In genomic region chr10:101000602-101000991, GRCh38 we compare ENCODE assay signal across 6 cellular contexts. TPM values are rescaled to one million over a fixed set of nuclear protein-coding genes. Genes with fewer than 3 reads are reported as not detected.
DNase-seq lines count a peak whose midpoint lies in the region; ATAC-seq, FAIRE-seq and TF ChIP-seq lines count a peak whose summit lies in the region.

No MANE protein-coding gene starts in this region.

- no peak for ATAC-seq in GM12878
- no peak for ATAC-seq in naive thymus-derived CD4-positive, alpha-beta T cell

- in situ Hi-C loops in GM12878 (cut with MboI) = no loop called here

- no peak for TF ChIP-seq RAD21 in GM12878 (IDR thresholded peaks at IDR 0.05; ENCODE audit: insufficient read depth, low read depth, low read length)

- H4K20me1 ChIP-seq in GM12878 (ENCODE audit: control insufficient read depth, insufficient read depth) = no peaks in the 10 kb centered on the region

- intact Hi-C loops in GM12878 (cut with micrococcal nuclease; ENCODE audit: unreplicated experiment) = no loop called here
- intact Hi-C loops in naive thymus-derived CD4-positive, alpha-beta T cell (cut with micrococcal nuclease) = no loop called here

- peak overlapping the region; percentile 64; the same call in 1 of the 2 replicates for H3K4me2 ChIP-seq in GM12878 (ENCODE audit: control insufficient read depth, insufficient read depth)

- peak overlapping the region; percentile 42 for H3K4me3 ChIP-seq in GM12878
- no peak overlapping the region for H3K4me3 ChIP-seq in naive thymus-derived CD4-positive, alpha-beta T cell (ENCODE audit: low read length)

- peak overlapping the region; percentile 42 to 93 (median 70) for H3K27ac Mint-ChIP-seq in naive thymus-derived CD4-positive, alpha-beta T cell

- peaks cover 0 to 6% (median 0%) of the 10 kb centered on the region in 5 donors for H3K36me3 Mint-ChIP-seq in naive thymus-derived CD4-positive, alpha-beta T cell

- H3K4me3 Mint-ChIP-seq in naive thymus-derived CD4-positive, alpha-beta T cell = peak overlapping the region; percentile 58 to 98 (median 79)

- peaks cover 10% of the 10 kb centered on the region for H3K79me2 ChIP-seq in GM12878 (ENCODE audit: control insufficient read depth, insufficient read depth, low read length)

- H3K9ac ChIP-seq in GM12878 (ENCODE audit: control insufficient read depth, insufficient read depth, low read length) = peak overlapping the region; percentile 73

- no TSS peak for BruUV-seq in GM12878 (replicated peaks; lab: Mats Ljungman, UMichigan)

- no peak overlapping the region for H3K27ac ChIP-seq in GM12878 (ENCODE audit: control insufficient read depth, insufficient read depth)
- H3K27ac ChIP-seq in naive thymus-derived CD4-positive, alpha-beta T cell (ENCODE audit: low read depth, low read length) = peak overlapping the region; percentile 48

- CTCF ChIA-PET in GM12878 (lab: Yijun Ruan, JAX) = interaction anchor here (1.4 to 5.7 kb wide), 4 partner anchors 11 to 42 kb away, joined by 4 to 91 read pairs (median 10); partner anchors contain the start of genes PDZD7 and SFXN3
- CTCF ChIA-PET in naive thymus-derived CD4-positive, alpha-beta T cell (lab: Charles Lee) = interaction anchor here (7.9 kb wide), 1 partner anchor 15 kb away, joined by 56 read pairs; no protein-coding TSS in a partner anchor

- peaks cover 0 to 2% of the 10 kb centered on the region in 2 experiments; a peak in 3 of 4 replicates for H3K36me3 ChIP-seq in GM12878 (ENCODE audit: control insufficient read depth in 2 of 2, insufficient read depth in 2 of 2, low read length in 1 of 2)
- H3K36me3 ChIP-seq in naive thymus-derived CD4-positive, alpha-beta T cell (ENCODE audit: control insufficient read depth in 2 of 3, insufficient read depth in 3 of 3, low read length in 3 of 3) = peaks cover 0 to 22% (median 0%) of the 10 kb centered on the region in 3 experiments

- no peak for TF ChIP-seq CTCF in GM12878 (IDR thresholded peaks at IDR 0.05 in 2 of 3, conservative IDR thresholded peaks at IDR 0.05 in 1 of 3; ENCODE audit: control insufficient read depth in 2 of 3, extremely low read depth in 1 of 3, insufficient read depth in 1 of 3, low read depth in 3 of 3, low read length in 3 of 3)

- no peak for TF ChIP-seq EP300 in GM12878 (IDR thresholded peaks at IDR 0.05; ENCODE audit: borderline replicate concordance in 1 of 2, control insufficient read depth in 1 of 2, low read depth in 2 of 2, low read length in 2 of 2)

- H3K9me3 Mint-ChIP-seq in naive thymus-derived CD4-positive, alpha-beta T cell = no peaks in the 10 kb centered on the region

- H3K4me1 Mint-ChIP-seq in naive thymus-derived CD4-positive, alpha-beta T cell = peaks cover 15 to 34% (median 23%) of the 10 kb centered on the region in 7 donors

- no peaks in the 10 kb centered on the region for H3K27me3 Mint-ChIP-seq in naive thymus-derived CD4-positive, alpha-beta T cell

- H3K9me3 ChIP-seq in GM12878 (replicated peaks; ENCODE audit: control insufficient read depth, insufficient read depth, low read length) = no peaks in the 10 kb centered on the region
- no peaks in the 10 kb centered on the region for H3K9me3 ChIP-seq in naive thymus-derived CD4-positive, alpha-beta T cell (ENCODE audit: control insufficient read depth in 2 of 3, low read length in 3 of 3)

- POLR2A ChIA-PET in GM12878 (lab: Charles Lee) = no interaction called here
- POLR2A ChIA-PET in naive thymus-derived CD4-positive, alpha-beta T cell (lab: Charles Lee) = interaction anchor here (4.8 kb wide), 1 partner anchor 31 kb away, joined by 34 read pairs; the partner anchor contains the start of genes PDZD7 and SFXN3

- peak; percentile 18 for DNase-seq in EH (ENCODE audit: low read depth)
- no peak for DNase-seq in GM12878 (ENCODE audit: low read depth, low spot score)
- no peak for DNase-seq in naive thymus-derived CD4-positive, alpha-beta T cell
- no peak for DNase-seq in DMS 273 (lab: John Stamatoyannopoulos, UW; ENCODE audit: unreplicated experiment)
- no peak for DNase-seq in kidney glomerular epithelial cell (lab: John Stamatoyannopoulos, UW)
- DNase-seq in OCI-M2 (lab: John Stamatoyannopoulos, UW; ENCODE audit: unreplicated experiment) = no peak

- RAD21 ChIA-PET in GM12878 (lab: Charles Lee; ENCODE audit: unreplicated experiment) = interaction anchor here (4.6 kb wide), 1 partner anchor 14 kb away, joined by 26 read pairs; no protein-coding TSS in a partner anchor

- H3K4me1 ChIP-seq in GM12878 (ENCODE audit: control insufficient read depth, insufficient read depth, low read length) = peaks cover 17% of the 10 kb centered on the region
- peaks cover 20 to 22% of the 10 kb centered on the region in 2 donors for H3K4me1 ChIP-seq in naive thymus-derived CD4-positive, alpha-beta T cell (ENCODE audit: control insufficient read depth in 2 of 2, insufficient read depth in 2 of 2, low read length in 2 of 2)

- SMC1A ChIA-PET in GM12878 (lab: Charles Lee; ENCODE audit: uncharacterized antibody, unreplicated experiment) = no interaction called here

- 91% methylated on average over 6 of the region's 7 CpGs for WGBS in GM12878 (ENCODE audit: insufficient coverage, insufficient replicate concordance, low lambda C conversion rate, missing lambda C conversion rate)

- no peak for FAIRE-seq in GM12878 (lab: Jason Lieb, UNC)

- TF ChIP-seq POLR2A in GM12878 (IDR thresholded peaks at IDR 0.05; ENCODE audit: low read depth, low read length) = no peak

- no peaks in the 10 kb centered on the region for H3K27me3 ChIP-seq in GM12878 (replicated peaks in 1 of 2; ENCODE audit: control insufficient read depth in 2 of 2, insufficient read depth in 2 of 2, low read length in 1 of 2)
- no peaks in the 10 kb centered on the region for H3K27me3 ChIP-seq in naive thymus-derived CD4-positive, alpha-beta T cell (ENCODE audit: control insufficient read depth in 2 of 2, insufficient read depth in 2 of 2, low read length in 2 of 2)

- H2AFZ ChIP-seq in GM12878 (ENCODE audit: control insufficient read depth, low read depth, low read length) = no peak overlapping the region

RNA-seq across cellular contexts. Expression of gene LZTS2, which starts 1.0 kb away (rescaled TPM):
- 33.5 and 42.4 TPM in 2 replicates for total RNA-seq in GM12878 (2013; cell fraction: nucleolus; rRNA removed)
- 6.2 and 6.7 TPM in 2 replicates for total RNA-seq in GM12878 (2014; rRNA removed)
- 3.8 and 3.9 TPM in 2 replicates for total RNA-seq in GM12878 (2014; rRNA removed; fragmentation: Illumina TruSeq; extraction: Trizol)
- total RNA-seq in GM12878 (2021) = 12.2 and 13.4 TPM in 2 replicates
- polyA plus RNA-seq in GM12878 (2011; ENCODE audit: low read depth) = 3.1 TPM
- 7.1 and 11.2 TPM in 2 replicates for polyA plus RNA-seq in GM12878 (2011; rRNA removed)
- polyA plus RNA-seq in GM12878 (2011; cell fraction: cytosol; rRNA removed) = 21.4 and 22.7 TPM in 2 replicates
- polyA plus RNA-seq in GM12878 (2011; cell fraction: nucleus; rRNA removed) = 73.4 and 102 TPM in 2 replicates
- polyA plus RNA-seq in GM12878 (2012) = 9.3 and 11.8 TPM in 2 replicates
- polyA plus RNA-seq in GM12878 (2014; fragmentation: Illumina TruSeq; extraction: Trizol) = 1.7 and 3.0 TPM in 2 replicates
- polyA plus RNA-seq in GM12878 (2014; fragmentation: Nextera tagmentation; extraction: Ambion mirVana) = under 1 TPM; 0.08 to 0.37 TPM
- 9.9 and 11.9 TPM in 2 replicates for polyA plus RNA-seq in GM12878 (2014; rRNA removed)
- 1 to 10 TPM; 7.7 to 7.9 TPM for polyA plus RNA-seq in GM12878 (2016; fragmentation: Nextera tagmentation; extraction: Ambion mirVana)
- polyA minus RNA-seq in GM12878 (2011; rRNA and poly(A)+ RNA removed) = 6.1 and 17.8 TPM in 2 replicates
- polyA minus RNA-seq in GM12878 (2011; cell fraction: cytosol; rRNA and poly(A)+ RNA removed) = 6.3 and 9.9 TPM in 2 replicates
- polyA minus RNA-seq in GM12878 (2011; cell fraction: nucleus; rRNA and poly(A)+ RNA removed) = 14.6 and 21.9 TPM in 2 replicates
- 10 to 100 TPM; 16.0 to 44.7 (median 25.5) TPM for total RNA-seq in naive thymus-derived CD4-positive, alpha-beta T cell
- 10 to 100 TPM; 10.8 to 25.6 TPM for polyA plus RNA-seq in naive thymus-derived CD4-positive, alpha-beta T cell

RNA-seq across cellular contexts. Expression of gene TWNK, which starts 13.3 kb away (rescaled TPM):
- total RNA-seq in GM12878 (2013; cell fraction: nucleolus; rRNA removed) = 9.5 and 10.3 TPM in 2 replicates
- total RNA-seq in GM12878 (2014; rRNA removed) (19.3 and 20.4 TPM in 2 replicates), GM12878 (2014; rRNA removed; fragmentation: Illumina TruSeq; extraction: Trizol) (14.0 and 17.2 TPM in 2 replicates), GM12878 (2021) (19.5 and 23.0 TPM in 2 replicates)
- 12.9 TPM for polyA plus RNA-seq in GM12878 (2011; ENCODE audit: low read depth)
- polyA plus RNA-seq in GM12878 (2011; rRNA removed) (13.7 and 16.9 TPM in 2 replicates), GM12878 (2014; fragmentation: Illumina TruSeq; extraction: Trizol) (32.4 and 32.8 TPM in 2 replicates), GM12878 (2014; fragmentation: Nextera tagmentation; extraction: Ambion mirVana) (10 to 100 TPM; 13.6 to 19.0 TPM), GM12878 (2014; rRNA removed) (19.3 and 22.3 TPM in 2 replicates), GM12878 (2016; fragmentation: Nextera tagmentation; extraction: Ambion mirVana) (10 to 100 TPM; 14.4 to 16.6 TPM)
- 17.4 and 18.4 TPM in 2 replicates for polyA plus RNA-seq in GM12878 (2011; cell fraction: cytosol; rRNA removed)
- 15.9 and 18.3 TPM in 2 replicates for polyA plus RNA-seq in GM12878 (2011; cell fraction: nucleus; rRNA removed)
- polyA plus RNA-seq in GM12878 (2012) = 13.3 and 19.0 TPM in 2 replicates
- 17.1 and 19.5 TPM in 2 replicates for polyA minus RNA-seq in GM12878 (2011; rRNA and poly(A)+ RNA removed)
- polyA minus RNA-seq in GM12878 (2011; cell fraction: cytosol; rRNA and poly(A)+ RNA removed) = 3.1 and 7.5 TPM in 2 replicates
- polyA minus RNA-seq in GM12878 (2011; cell fraction: nucleus; rRNA and poly(A)+ RNA removed) = 5.9 and 12.2 TPM in 2 replicates
- 10 to 100 TPM in 3 of 5 experiments, 1 to 10 TPM in 2; 5.8 to 17.3 (median 14.8) TPM for total RNA-seq in naive thymus-derived CD4-positive, alpha-beta T cell
- polyA plus RNA-seq in naive thymus-derived CD4-positive, alpha-beta T cell = 10 to 100 TPM; 10.0 to 18.9 TPM

RNA-seq across cellular contexts. Expression of gene MRPL43, which starts 13.3 kb away (rescaled TPM):
- 30.3 and 37.0 TPM in 2 replicates for total RNA-seq in GM12878 (2013; cell fraction: nucleolus; rRNA removed)
- total RNA-seq in GM12878 (2014; rRNA removed) (74.8 and 84.7 TPM in 2 replicates), GM12878 (2014; rRNA removed; fragmentation: Illumina TruSeq; extraction: Trizol) (34.3 and 40.1 TPM in 2 replicates), GM12878 (2021) (58.6 and 65.5 TPM in 2 replicates)
- polyA plus RNA-seq in GM12878 (2011; ENCODE audit: low read depth) = 30.0 TPM
- polyA plus RNA-seq in GM12878 (2011; rRNA removed) (39.3 and 64.7 TPM in 2 replicates), GM12878 (2014; fragmentation: Illumina TruSeq; extraction: Trizol) (15.9 and 24.8 TPM in 2 replicates), GM12878 (2014; fragmentation: Nextera tagmentation; extraction: Ambion mirVana) (10 to 100 TPM; 16.6 to 24.2 TPM), GM12878 (2014; rRNA removed) (102 and 115 TPM in 2 replicates), GM12878 (2016; fragmentation: Nextera tagmentation; extraction: Ambion mirVana) (100 to 1,000 TPM; 101 to 108 TPM)
- 79.2 and 143 TPM in 2 replicates for polyA plus RNA-seq in GM12878 (2011; cell fraction: cytosol; rRNA removed)
- polyA plus RNA-seq in GM12878 (2011; cell fraction: nucleus; rRNA removed) = 106 and 124 TPM in 2 replicates
- polyA plus RNA-seq in GM12878 (2012) = 67.6 and 72.0 TPM in 2 replicates
- polyA minus RNA-seq in GM12878 (2011; rRNA and poly(A)+ RNA removed) = 25.1 and 42.2 TPM in 2 replicates
- 20.7 and 27.8 TPM in 2 replicates for polyA minus RNA-seq in GM12878 (2011; cell fraction: cytosol; rRNA and poly(A)+ RNA removed)
- 30.9 and 40.5 TPM in 2 replicates for polyA minus RNA-seq in GM12878 (2011; cell fraction: nucleus; rRNA and poly(A)+ RNA removed)
- 10 to 100 TPM; 35.8 to 74.5 (median 46.5) TPM for total RNA-seq in naive thymus-derived CD4-positive, alpha-beta T cell
- polyA plus RNA-seq in naive thymus-derived CD4-positive, alpha-beta T cell = 100 to 1,000 TPM; 143 to 149 TPM

RNA-seq across cellular contexts. Expression of gene PDZD7, which starts 30.3 kb away (rescaled TPM):
- not detected in 2 replicates for total RNA-seq in GM12878 (2013; cell fraction: nucleolus; rRNA removed)
- total RNA-seq in GM12878 (2014; rRNA removed) (not detected in 2 replicates), GM12878 (2014; rRNA removed; fragmentation: Illumina TruSeq; extraction: Trizol) (not detected in 2 replicates), GM12878 (2021) (not detected in 2 replicates)
- polyA plus RNA-seq in GM12878 (2011; ENCODE audit: low read depth) = not detected
- polyA plus RNA-seq in GM12878 (2011; rRNA removed) (0.01 TPM in 1 of 2 replicates, not detected in the other), GM12878 (2014; fragmentation: Illumina TruSeq; extraction: Trizol) (0.03 TPM in 1 of 2 replicates, not detected in the other), GM12878 (2014; fragmentation: Nextera tagmentation; extraction: Ambion mirVana) (not detected), GM12878 (2014; rRNA removed) (0.03 TPM in 1 of 2 replicates, not detected in the other), GM12878 (2016; fragmentation: Nextera tagmentation; extraction: Ambion mirVana) (under 1 TPM in 1 of 2 experiments, not detected in 1; 0.20 TPM)
- polyA plus RNA-seq in GM12878 (2011; cell fraction: cytosol; rRNA removed) = 0.01 and 0.02 TPM in 2 replicates
- 0.04 and 0.07 TPM in 2 replicates for polyA plus RNA-seq in GM12878 (2011; cell fraction: nucleus; rRNA removed)
- 0.03 TPM in 1 of 2 replicates, not detected in the other for polyA plus RNA-seq in GM12878 (2012)
- polyA minus RNA-seq in GM12878 (2011; rRNA and poly(A)+ RNA removed) = not detected in 2 replicates
- polyA minus RNA-seq in GM12878 (2011; cell fraction: cytosol; rRNA and poly(A)+ RNA removed) = not detected in 2 replicates
- 0.12 TPM in 1 of 2 replicates, not detected in the other for polyA minus RNA-seq in GM12878 (2011; cell fraction: nucleus; rRNA and poly(A)+ RNA removed)
- 1 to 10 TPM in 3 of 5 experiments, under 1 TPM in 2; 0.65 to 2.8 (median 1.8) TPM for total RNA-seq in naive thymus-derived CD4-positive, alpha-beta T cell
- polyA plus RNA-seq in naive thymus-derived CD4-positive, alpha-beta T cell = 1 to 10 TPM in 1 of 2 donors, under 1 TPM in 1; 0.71 to 1.1 TPM

RNA-seq across cellular contexts. Expression of gene SFXN3, which starts 30.4 kb away (rescaled TPM):
- total RNA-seq in GM12878 (2013; cell fraction: nucleolus; rRNA removed) = 10.8 and 13.6 TPM in 2 replicates
- total RNA-seq in GM12878 (2014; rRNA removed) = 1.1 and 1.2 TPM in 2 replicates
- 0.63 and 1.1 TPM in 2 replicates for total RNA-seq in GM12878 (2014; rRNA removed; fragmentation: Illumina TruSeq; extraction: Trizol)
- total RNA-seq in GM12878 (2021) = 1.0 and 1.2 TPM in 2 replicates
- 1.1 TPM for polyA plus RNA-seq in GM12878 (2011; ENCODE audit: low read depth)
- polyA plus RNA-seq in GM12878 (2011; rRNA removed) = 8.7 and 11.3 TPM in 2 replicates
- polyA plus RNA-seq in GM12878 (2011; cell fraction: cytosol; rRNA removed) = 14.5 and 15.4 TPM in 2 replicates
- 29.3 and 42.3 TPM in 2 replicates for polyA plus RNA-seq in GM12878 (2011; cell fraction: nucleus; rRNA removed)
- polyA plus RNA-seq in GM12878 (2012) = 1.7 and 4.3 TPM in 2 replicates
- polyA plus RNA-seq in GM12878 (2014; fragmentation: Illumina TruSeq; extraction: Trizol) = 1.3 and 1.7 TPM in 2 replicates
- under 1 TPM; 0.05 to 0.44 TPM for polyA plus RNA-seq in GM12878 (2014; fragmentation: Nextera tagmentation; extraction: Ambion mirVana)
- polyA plus RNA-seq in GM12878 (2014; rRNA removed) = 1.7 and 2.5 TPM in 2 replicates
- 1 to 10 TPM in 1 of 2 experiments, under 1 TPM in 1; 0.56 to 1.2 TPM for polyA plus RNA-seq in GM12878 (2016; fragmentation: Nextera tagmentation; extraction: Ambion mirVana)
- 4.9 and 11.1 TPM in 2 replicates for polyA minus RNA-seq in GM12878 (2011; rRNA and poly(A)+ RNA removed)
- 7.1 and 11.8 TPM in 2 replicates for polyA minus RNA-seq in GM12878 (2011; cell fraction: cytosol; rRNA and poly(A)+ RNA removed)
- 6.2 and 6.5 TPM in 2 replicates for polyA minus RNA-seq in GM12878 (2011; cell fraction: nucleus; rRNA and poly(A)+ RNA removed)
- 10 to 100 TPM; 33.7 to 90.4 (median 48.4) TPM for total RNA-seq in naive thymus-derived CD4-positive, alpha-beta T cell
- polyA plus RNA-seq in naive thymus-derived CD4-positive, alpha-beta T cell = 10 to 100 TPM; 12.6 to 13.2 TPM
